ENCODE assay signal across 15 cellular contexts in genomic region chr13:85693889-85694511, GRCh38.
DNase-seq lines count a peak whose midpoint lies in the region; ATAC-seq and TF ChIP-seq lines count a peak whose summit lies in the region.
"Had no signal": no experiment of that assay in that cellular context is flagged by ENCODE, and none has a peak within 500 bp of the region (broad histone marks: within the 10 kb centered on the region; RNA-seq: fewer than 3 reads in every experiment).

No MANE protein-coding gene starts in this region.

- no peaks in the 10 kb centered on the region for H3K4me1 ChIP-seq in uterus
- H3K4me1 ChIP-seq: body of pancreas, upper lobe of left lung had no signal

- TF ChIP-seq CTCF in foreskin fibroblast (IDR thresholded peaks at IDR 0.05; ENCODE audit: low read depth, low read length) = no peak
- TF ChIP-seq CTCF in uterus (IDR thresholded peaks at IDR 0.05) = no peak

- no peak overlapping the region for H3K27ac ChIP-seq in uterus
- H3K27ac ChIP-seq: body of pancreas, upper lobe of left lung had no signal

- ATAC-seq in HG02642 (IDR thresholded peaks at IDR 0.05; ENCODE audit: poor library complexity, unreplicated experiment) (no peak), GM21367 (IDR thresholded peaks at IDR 0.05; ENCODE audit: unreplicated experiment) (no peak)
- ATAC-seq: body of pancreas, GM12878 had no signal

- DNase-seq in AG08396 (ENCODE audit: low spot score) (peak; percentile 2), HT-29 (ENCODE audit: low spot score) (peak; percentile 61), SK-N-DZ (ENCODE audit: low spot score) (peak; percentile 62), foreskin fibroblast (peak; percentile 4 to 25), uterus (no peak), SW480 (ENCODE audit: low spot score) (no peak)
- DNase-seq: body of pancreas, NCI-H1694 treated with DMSO at 0.1 percent for 48 hours, nephron progenitor cell, RPMI8226, small intestine, upper lobe of left lung had no signal

- H3K36me3 ChIP-seq in uterus = no peaks in the 10 kb centered on the region
- H3K36me3 ChIP-seq: upper lobe of left lung had no signal

- no peaks in the 10 kb centered on the region for H3K9me3 ChIP-seq in uterus
- H3K9me3 ChIP-seq: body of pancreas, upper lobe of left lung had no signal

- H3K27me3 ChIP-seq in uterus = peaks cover 0 to 4% of the 10 kb centered on the region in 2 donors
- H3K27me3 ChIP-seq: body of pancreas, upper lobe of left lung had no signal

- TF ChIP-seq POLR2A in uterus (IDR thresholded peaks at IDR 0.05) = no peak

- H3K4me3 ChIP-seq in foreskin fibroblast (ENCODE audit: low read depth in 1 of 2, low read length in 2 of 2) (no peak overlapping the region), uterus (no peak overlapping the region)
- H3K4me3 ChIP-seq: body of pancreas, GM12878, upper lobe of left lung had no signal

- intact Hi-C loops in uterus (cut with DNase I; ENCODE audit: low total_unique reads) = no loop called here

Comparison
In these comparisons a context has a peak if more than half of its experiments do, and no peak if none do; other contexts are left out.
1. DNase-seq: peak in AG08396 (single experiment), HT-29 (single experiment), SK-N-DZ (single experiment) and foreskin fibroblast (2 of 2); none in uterus (0 of 2) and SW480 (single experiment).